ENCODE assay signal across 7 cellular contexts in the genomic region with DNA sequence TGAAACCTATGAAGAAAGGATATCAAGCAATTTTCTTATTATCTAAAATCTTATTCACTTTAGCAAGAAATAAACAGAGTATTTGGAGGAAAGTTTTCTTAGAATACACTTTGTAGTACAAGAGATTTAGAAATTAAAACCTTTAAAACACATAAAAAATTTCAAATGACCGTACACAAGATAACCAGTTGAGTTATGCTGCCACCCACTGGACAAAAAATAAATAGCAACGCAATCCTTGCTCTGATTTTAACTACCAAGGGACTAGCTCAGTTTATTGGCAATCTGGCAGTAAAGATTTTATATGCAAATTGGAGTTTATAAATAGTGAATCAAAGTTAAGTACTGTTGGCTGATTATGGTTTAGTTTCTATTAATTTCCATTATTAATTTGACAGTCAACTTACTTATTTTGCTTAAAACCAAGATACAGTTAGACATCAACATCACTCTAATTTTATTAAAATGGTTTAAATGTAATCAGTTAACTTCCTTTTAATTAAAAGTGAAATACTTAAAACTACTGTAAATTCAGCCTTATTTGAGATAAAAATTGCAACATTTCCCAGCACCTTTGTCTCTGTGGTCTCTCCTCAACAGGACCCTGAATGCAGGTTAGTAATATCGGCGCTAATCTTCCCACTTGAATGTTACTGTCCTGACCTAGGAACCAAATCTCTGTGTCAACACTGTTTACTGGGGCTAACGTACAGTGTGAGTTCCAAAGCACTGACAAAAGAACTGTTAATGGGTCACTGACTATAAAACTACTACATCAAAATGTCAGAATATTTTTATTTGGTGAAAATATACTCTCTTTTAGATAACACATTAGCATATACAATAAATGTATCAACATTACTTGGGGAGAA. TPM values are rescaled to one million over a fixed set of nuclear protein-coding genes. Genes with fewer than 3 reads are reported as not detected.
DNase-seq lines count a peak whose midpoint lies in the region; ATAC-seq, FAIRE-seq and TF ChIP-seq lines count a peak whose summit lies in the region.

No MANE protein-coding gene starts in this region.

- peaks cover 28% of the 10 kb centered on the region for H3K79me2 ChIP-seq in DOHH2 (ENCODE audit: control insufficient read depth, low read length)

- H3K27me3 Mint-ChIP-seq in HFFc6 (ENCODE audit: insufficient read depth) = 0 out of 2 replicates have a peak, but pooled peaks cover under 1% of the 10 kb centered on the region

- FAIRE-seq in RCC 7860 (lab: Jason Lieb, UNC) = peak; percentile 86

- no peaks in the 10 kb centered on the region for H3K27me3 ChIP-seq in DOHH2 (ENCODE audit: control insufficient read depth, low read length)
- H3K27me3 ChIP-seq in right atrium auricular region = no peaks in the 10 kb centered on the region

- no peaks in the 10 kb centered on the region for H3K36me3 Mint-ChIP-seq in HFFc6 (ENCODE audit: low read depth)

- H3K9me3 ChIP-seq in DOHH2 (ENCODE audit: control insufficient read depth, insufficient read depth, low read length) (no peaks in the 10 kb centered on the region), right atrium auricular region (no peaks in the 10 kb centered on the region)

- H3K4me3 Mint-ChIP-seq in HFFc6 = no peak overlapping the region

- DNase-seq in HFFc6 = peak; percentile 53
- DNase-seq in RCC 7860 (ENCODE audit: low spot score) = peak; percentile 41
- peak; percentile 42 for DNase-seq in activated naive CD8-positive, alpha-beta T cell treated with anti-CD3 and anti-CD28 coated beads, Interleukin-2, amount 50 U/mL, for 16 hours (ENCODE audit: low read depth, low spot score)
- DNase-seq in right atrium auricular region (ENCODE audit: low spot score) = no peak
- DNase-seq in stimulated activated CD4-positive, alpha-beta T cell treated with anti-CD3 and anti-CD28 coated beads, Interleukin-1b, Interleukin-23, amount 100 ng/mL, for 1 hour (ENCODE audit: low read depth in 2 of 2) = peak; percentile 27 to 42

- H3F3A ChIP-seq in DOHH2 (ENCODE audit: control insufficient read depth, insufficient read depth) = peaks cover 10% of the 10 kb centered on the region; the same call in 1 of the 2 replicates

- no peaks in the 10 kb centered on the region for H3K9me2 ChIP-seq in DOHH2 (replicated peaks; ENCODE audit: control insufficient read depth, low read length)

- H3K4me3 ChIP-seq in DOHH2 (ENCODE audit: low read length) (no peak overlapping the region), right atrium auricular region (no peak overlapping the region)

- no peaks in the 10 kb centered on the region for H3K9me3 Mint-ChIP-seq in HFFc6

- H3K36me3 ChIP-seq in DOHH2 (ENCODE audit: control insufficient read depth, low read length) = peaks cover 23% of the 10 kb centered on the region
- H3K36me3 ChIP-seq in right atrium auricular region = no peaks in the 10 kb centered on the region

- H3K4me1 ChIP-seq in DOHH2 (ENCODE audit: control insufficient read depth, low read length) (peaks cover 24% of the 10 kb centered on the region), right atrium auricular region (peaks cover 0 to 21% of the 10 kb centered on the region in 2 donors)

- TF ChIP-seq CTCF in DOHH2 (IDR thresholded peaks at IDR 0.05; ENCODE audit: low read depth, low read length, poor library complexity, severe bottlenecking) (peak; percentile 78), HFFc6 (IDR thresholded peaks at IDR 0.05) (peak; percentile 97), right atrium auricular region (IDR thresholded peaks at IDR 0.05) (peak; percentile 88 to 90)

- H3K4me1 Mint-ChIP-seq in HFFc6 (ENCODE audit: low read depth) = peaks cover 47% of the 10 kb centered on the region

- no peak for ATAC-seq in HG03469 (IDR thresholded peaks at IDR 0.05; ENCODE audit: unreplicated experiment)

- H4K20me1 ChIP-seq in DOHH2 (ENCODE audit: control insufficient read depth, insufficient read depth, low read depth, low read length) = no peaks in the 10 kb centered on the region

- H3K4me2 ChIP-seq in DOHH2 (ENCODE audit: low read length) = no peak overlapping the region

- no peak overlapping the region for H3K27ac Mint-ChIP-seq in HFFc6

- H3K27ac ChIP-seq in DOHH2 (ENCODE audit: low read depth, low read length) (no peak overlapping the region), right atrium auricular region (no peak overlapping the region)

RNA-seq across cellular contexts. Expression of a gene that starts 33.5 kb away (rescaled TPM):
- 10 to 100 TPM; 31.5 to 34.0 (median 32.7) TPM for total RNA-seq in HFFc6 (2021; fragmentation: NEBNext Ultra II Directional; extraction: Animal tissue kit (Norgen Biotek cat#: 25700))
- total RNA-seq in right atrium auricular region = 10 to 100 TPM; 17.2 to 17.5 TPM
